ENCODE assay signal across 1 cellular context in the genomic region with DNA sequence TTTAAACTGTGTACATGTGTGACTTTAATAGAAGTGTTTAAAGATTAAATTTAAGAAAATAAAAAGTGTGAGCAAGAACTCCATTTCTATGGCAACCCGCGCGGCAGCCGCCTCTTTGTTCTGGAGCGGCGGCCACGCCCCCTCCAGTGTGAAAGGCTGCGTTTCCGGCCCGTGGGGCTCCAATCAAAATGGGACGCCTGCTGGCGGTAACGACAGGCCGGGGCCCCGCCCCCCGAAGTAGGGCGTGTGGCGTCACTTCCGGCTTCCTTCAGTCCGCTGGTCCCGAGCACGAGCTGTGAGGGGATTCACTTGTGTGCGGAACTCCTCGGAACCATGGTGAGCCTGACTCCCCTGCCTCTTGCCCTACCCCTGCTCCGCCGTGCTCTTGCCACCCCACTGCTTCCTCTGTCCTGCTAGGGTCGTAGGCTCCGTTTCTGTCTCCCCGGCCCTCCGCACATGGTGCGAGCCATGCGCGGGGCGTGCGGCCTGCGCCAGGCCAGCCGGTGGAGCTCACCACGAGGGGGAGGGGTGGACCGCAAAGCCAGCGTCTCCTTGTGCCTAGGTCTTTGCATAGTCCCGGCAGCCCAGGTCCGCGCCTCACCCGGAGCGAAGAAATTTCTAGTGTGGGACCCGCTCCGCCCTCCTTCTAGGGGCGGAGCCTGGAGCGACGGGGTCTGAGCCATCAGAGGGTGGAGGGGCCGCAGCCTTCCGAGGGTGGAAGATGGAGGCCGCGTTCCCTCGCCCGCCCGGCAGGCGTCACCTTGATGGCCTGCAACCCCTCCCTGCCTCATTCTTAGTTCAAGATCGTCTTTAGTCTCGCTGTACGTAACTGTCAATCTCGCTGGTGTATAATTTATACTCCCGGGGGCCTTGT.
A peak's percentile ranks its signal among the peaks of the same experiment; 100 is the strongest.
TF ChIP-seq lines count a peak whose summit lies in the region.

A gene (plus strand): TSS at position 271 of the 874 bp plus-strand sequence. CDS start 63 bp downstream, at position 334.

TF ChIP-seq in HEK293, 187 proteins besides CTCF, POLR2A, EP300 and RAD21 (continued from another document):
- TF ChIP-seq, protein P1, sequence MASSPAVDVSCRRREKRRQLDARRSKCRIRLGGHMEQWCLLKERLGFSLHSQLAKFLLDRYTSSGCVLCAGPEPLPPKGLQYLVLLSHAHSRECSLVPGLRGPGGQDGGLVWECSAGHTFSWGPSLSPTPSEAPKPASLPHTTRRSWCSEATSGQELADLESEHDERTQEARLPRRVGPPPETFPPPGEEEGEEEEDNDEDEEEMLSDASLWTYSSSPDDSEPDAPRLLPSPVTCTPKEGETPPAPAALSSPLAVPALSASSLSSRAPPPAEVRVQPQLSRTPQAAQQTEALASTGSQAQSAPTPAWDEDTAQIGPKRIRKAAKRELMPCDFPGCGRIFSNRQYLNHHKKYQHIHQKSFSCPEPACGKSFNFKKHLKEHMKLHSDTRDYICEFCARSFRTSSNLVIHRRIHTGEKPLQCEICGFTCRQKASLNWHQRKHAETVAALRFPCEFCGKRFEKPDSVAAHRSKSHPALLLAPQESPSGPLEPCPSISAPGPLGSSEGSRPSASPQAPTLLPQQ (tag by site-specific recombination; IDR thresholded peaks at IDR 0.05): peak; percentile 94
- TF ChIP-seq HOXD13 (CRISPR knock-in tag; IDR thresholded peaks at IDR 0.05; ENCODE audit: borderline replicate concordance) (0 out of 2 replicates have a peak, but pooled peaks have one; percentile 31), ZNF529 (tag by site-specific recombination; IDR thresholded peaks at IDR 0.05; ENCODE audit: insufficient replicate concordance) (no peak), ZBTB8A (tag by site-specific recombination; IDR thresholded peaks at IDR 0.05) (peak; percentile 64), ZNF544 (tag by site-specific recombination; IDR thresholded peaks at IDR 0.05) (no peak), ZNF184 (tag by site-specific recombination; IDR thresholded peaks at IDR 0.05) (no peak), KLF10 (tag by site-specific recombination; IDR thresholded peaks at IDR 0.05) (peak; percentile 53; the same call in 1 of the 2 replicates), ZFP69B (tag by site-specific recombination; IDR thresholded peaks at IDR 0.05) (peak; percentile 74; the same call in 1 of the 2 replicates), ZNF791 (tag by site-specific recombination; IDR thresholded peaks at IDR 0.05) (no peak), ZNF843 (tag by site-specific recombination; IDR thresholded peaks at IDR 0.05) (peak; percentile 53; the same call in 1 of the 2 replicates), ZNF132 (tag by site-specific recombination; IDR thresholded peaks at IDR 0.05; ENCODE audit: borderline replicate concordance) (no peak), ZNF660 (tag by site-specific recombination; IDR thresholded peaks at IDR 0.05) (no peak; the same call in 1 of the 2 replicates), ZNF146 (tag by site-specific recombination; IDR thresholded peaks at IDR 0.05) (no peak)
- TF ChIP-seq, protein P2, sequence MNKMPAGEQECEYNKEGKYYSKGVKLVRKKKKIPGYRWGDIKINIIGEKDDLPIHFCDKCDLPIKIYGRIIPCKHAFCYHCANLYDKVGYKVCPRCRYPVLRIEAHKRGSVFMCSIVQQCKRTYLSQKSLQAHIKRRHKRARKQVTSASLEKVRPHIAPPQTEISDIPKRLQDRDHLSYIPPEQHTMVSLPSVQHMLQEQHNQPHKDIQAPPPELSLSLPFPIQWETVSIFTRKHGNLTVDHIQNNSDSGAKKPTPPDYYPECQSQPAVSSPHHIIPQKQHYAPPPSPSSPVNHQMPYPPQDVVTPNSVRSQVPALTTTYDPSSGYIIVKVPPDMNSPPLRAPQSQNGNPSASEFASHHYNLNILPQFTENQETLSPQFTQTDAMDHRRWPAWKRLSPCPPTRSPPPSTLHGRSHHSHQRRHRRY (tag by site-specific recombination; IDR thresholded peaks at IDR 0.05): no peak
- TF ChIP-seq, protein P3, sequence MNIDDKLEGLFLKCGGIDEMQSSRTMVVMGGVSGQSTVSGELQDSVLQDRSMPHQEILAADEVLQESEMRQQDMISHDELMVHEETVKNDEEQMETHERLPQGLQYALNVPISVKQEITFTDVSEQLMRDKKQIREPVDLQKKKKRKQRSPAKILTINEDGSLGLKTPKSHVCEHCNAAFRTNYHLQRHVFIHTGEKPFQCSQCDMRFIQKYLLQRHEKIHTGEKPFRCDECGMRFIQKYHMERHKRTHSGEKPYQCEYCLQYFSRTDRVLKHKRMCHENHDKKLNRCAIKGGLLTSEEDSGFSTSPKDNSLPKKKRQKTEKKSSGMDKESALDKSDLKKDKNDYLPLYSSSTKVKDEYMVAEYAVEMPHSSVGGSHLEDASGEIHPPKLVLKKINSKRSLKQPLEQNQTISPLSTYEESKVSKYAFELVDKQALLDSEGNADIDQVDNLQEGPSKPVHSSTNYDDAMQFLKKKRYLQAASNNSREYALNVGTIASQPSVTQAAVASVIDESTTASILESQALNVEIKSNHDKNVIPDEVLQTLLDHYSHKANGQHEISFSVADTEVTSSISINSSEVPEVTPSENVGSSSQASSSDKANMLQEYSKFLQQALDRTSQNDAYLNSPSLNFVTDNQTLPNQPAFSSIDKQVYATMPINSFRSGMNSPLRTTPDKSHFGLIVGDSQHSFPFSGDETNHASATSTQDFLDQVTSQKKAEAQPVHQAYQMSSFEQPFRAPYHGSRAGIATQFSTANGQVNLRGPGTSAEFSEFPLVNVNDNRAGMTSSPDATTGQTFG (tag by site-specific recombination; IDR thresholded peaks at IDR 0.05; ENCODE audit: borderline replicate concordance): no peak
- TF ChIP-seq, protein P4, sequence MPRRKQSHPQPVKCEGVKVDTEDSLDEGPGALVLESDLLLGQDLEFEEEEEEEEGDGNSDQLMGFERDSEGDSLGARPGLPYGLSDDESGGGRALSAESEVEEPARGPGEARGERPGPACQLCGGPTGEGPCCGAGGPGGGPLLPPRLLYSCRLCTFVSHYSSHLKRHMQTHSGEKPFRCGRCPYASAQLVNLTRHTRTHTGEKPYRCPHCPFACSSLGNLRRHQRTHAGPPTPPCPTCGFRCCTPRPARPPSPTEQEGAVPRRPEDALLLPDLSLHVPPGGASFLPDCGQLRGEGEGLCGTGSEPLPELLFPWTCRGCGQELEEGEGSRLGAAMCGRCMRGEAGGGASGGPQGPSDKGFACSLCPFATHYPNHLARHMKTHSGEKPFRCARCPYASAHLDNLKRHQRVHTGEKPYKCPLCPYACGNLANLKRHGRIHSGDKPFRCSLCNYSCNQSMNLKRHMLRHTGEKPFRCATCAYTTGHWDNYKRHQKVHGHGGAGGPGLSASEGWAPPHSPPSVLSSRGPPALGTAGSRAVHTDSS (tag by site-specific recombination; IDR thresholded peaks at IDR 0.05): no peak
- TF ChIP-seq, protein P5, sequence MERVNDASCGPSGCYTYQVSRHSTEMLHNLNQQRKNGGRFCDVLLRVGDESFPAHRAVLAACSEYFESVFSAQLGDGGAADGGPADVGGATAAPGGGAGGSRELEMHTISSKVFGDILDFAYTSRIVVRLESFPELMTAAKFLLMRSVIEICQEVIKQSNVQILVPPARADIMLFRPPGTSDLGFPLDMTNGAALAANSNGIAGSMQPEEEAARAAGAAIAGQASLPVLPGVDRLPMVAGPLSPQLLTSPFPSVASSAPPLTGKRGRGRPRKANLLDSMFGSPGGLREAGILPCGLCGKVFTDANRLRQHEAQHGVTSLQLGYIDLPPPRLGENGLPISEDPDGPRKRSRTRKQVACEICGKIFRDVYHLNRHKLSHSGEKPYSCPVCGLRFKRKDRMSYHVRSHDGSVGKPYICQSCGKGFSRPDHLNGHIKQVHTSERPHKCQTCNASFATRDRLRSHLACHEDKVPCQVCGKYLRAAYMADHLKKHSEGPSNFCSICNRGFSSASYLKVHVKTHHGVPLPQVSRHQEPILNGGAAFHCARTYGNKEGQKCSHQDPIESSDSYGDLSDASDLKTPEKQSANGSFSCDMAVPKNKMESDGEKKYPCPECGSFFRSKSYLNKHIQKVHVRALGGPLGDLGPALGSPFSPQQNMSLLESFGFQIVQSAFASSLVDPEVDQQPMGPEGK (tag by site-specific recombination; IDR thresholded peaks at IDR 0.05): peak; percentile 50
